In the genomic region with DNA sequence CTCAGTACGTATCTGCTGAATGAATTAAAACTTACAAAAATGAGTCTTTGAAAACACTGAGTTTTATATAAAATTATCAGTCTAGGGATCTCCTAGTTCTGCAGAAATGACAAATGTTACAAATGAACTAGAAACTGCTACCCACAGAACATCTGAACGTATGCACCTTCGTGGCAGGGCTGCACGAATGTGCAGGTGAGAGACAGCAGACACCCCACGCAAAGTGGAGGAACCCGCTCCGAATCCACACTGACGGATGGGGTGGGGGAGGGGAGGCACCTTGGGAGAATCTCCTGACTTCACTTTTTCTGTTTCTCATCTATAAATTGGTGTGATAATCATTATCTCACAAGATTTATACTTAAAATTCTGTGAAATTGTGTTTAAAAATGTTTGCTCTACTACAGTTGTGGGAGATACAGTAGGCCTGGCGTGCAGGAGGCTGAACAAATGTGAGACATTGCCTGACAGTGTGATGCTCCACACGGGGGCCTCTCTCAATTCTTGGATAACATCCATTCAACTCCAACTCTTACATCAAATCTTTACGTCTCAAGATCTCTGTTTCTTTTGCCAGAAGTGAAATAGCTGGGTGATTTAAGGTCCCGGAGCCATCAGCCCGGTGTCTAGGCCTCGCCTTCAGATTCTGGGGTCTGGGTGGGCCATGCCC, we compare ENCODE assay signal across 15 cellular contexts.
DNase-seq lines count a peak whose midpoint lies in the region; ATAC-seq and TF ChIP-seq lines count a peak whose summit lies in the region.
"Had no signal": no experiment of that assay in that cellular context is flagged by ENCODE, and none has a peak within 500 bp of the region (broad histone marks: within the 10 kb centered on the region; RNA-seq: fewer than 3 reads in every experiment).

No MANE protein-coding gene starts in this region.

- H4K20me1 ChIP-seq in neural progenitor cell (ENCODE audit: low read depth): no peaks in the 10 kb centered on the region

- TF ChIP-seq CTCF in left ventricle myocardium inferior (IDR thresholded peaks at IDR 0.05; ENCODE audit: borderline replicate concordance) (no peak), neural progenitor cell (IDR thresholded peaks at IDR 0.05) (no peak), GM13977 (IDR thresholded peaks at IDR 0.05; ENCODE audit: extremely low read depth, insufficient read depth, missing control alignments) (no peak)

- H3K4me1 Mint-ChIP-seq in neural progenitor cell: peaks cover 37% of the 10 kb centered on the region

- peaks cover 1% of the 10 kb centered on the region for H3K36me3 Mint-ChIP-seq in neural progenitor cell

- no peaks in the 10 kb centered on the region for H3K9me3 Mint-ChIP-seq in neural progenitor cell

- no peaks in the 10 kb centered on the region for H3K79me2 ChIP-seq in neural progenitor cell (ENCODE audit: low read depth)

- no peaks in the 10 kb centered on the region for H3K9me3 ChIP-seq in left ventricle myocardium inferior (replicated peaks)
- no peaks in the 10 kb centered on the region for H3K9me3 ChIP-seq in neural progenitor cell (ENCODE audit: low read depth)
- H3K9me3 ChIP-seq: pancreas, Peyer's patch had no signal

- peak overlapping the region; percentile 54 for H3K27ac ChIP-seq in left ventricle myocardium inferior (replicated peaks)
- H3K27ac ChIP-seq in cingulate gyrus (ENCODE audit: low read depth, low read length): peak overlapping the region; percentile 10
- no peak overlapping the region for H3K27ac ChIP-seq in neural progenitor cell
- H3K27ac ChIP-seq: foreskin keratinocyte, pancreas had no signal

- H3F3A ChIP-seq in neural progenitor cell (ENCODE audit: low read depth): no peaks in the 10 kb centered on the region

- DNase-seq in left ventricle myocardium inferior (no peak), Right ventricle myocardium inferior (ENCODE audit: missing footprints) (no peak), neural progenitor cell (ENCODE audit: low spot score) (no peak), amniotic stem cell (lab: John Stamatoyannopoulos, UW) (no peak), NCI-H187 treated with DMSO at 0.1 percent for 48 hours (lab: John Stamatoyannopoulos, UW) (no peak), GM13977 (ENCODE audit: low spot score) (no peak), NCI-H1092 (lab: John Stamatoyannopoulos, UW) (no peak)
- DNase-seq: activated CD4-positive, alpha-beta T cell treated with anti-CD3 and anti-CD28 coated beads, Interleukin-2, amount 50 U/mL, for 48 hours; DMS79 treated with DMSO at 0.1 percent for 48 hours; foreskin keratinocyte; NCI-H1436 treated with DMSO at 0.1 percent for 48 hours; Peyer's patch; stimulated activated naive CD4-positive, alpha-beta T cell had no signal

- H3K4me3 ChIP-seq in left ventricle myocardium inferior (no peak overlapping the region), neural progenitor cell (no peak overlapping the region)
- H3K4me3 ChIP-seq: pancreas, Peyer's patch had no signal

- no peak overlapping the region for H2AFZ ChIP-seq in neural progenitor cell (replicated peaks)

- H3K4me1 ChIP-seq in left ventricle myocardium inferior (peaks cover 18% of the 10 kb centered on the region), neural progenitor cell (peaks cover 16% of the 10 kb centered on the region)
- H3K4me1 ChIP-seq: foreskin keratinocyte, pancreas had no signal

- H3K27me3 Mint-ChIP-seq in neural progenitor cell (ENCODE audit: insufficient read depth, low read depth): peaks cover 2% of the 10 kb centered on the region

- no peaks in the 10 kb centered on the region for H3K27me3 ChIP-seq in left ventricle myocardium inferior (ENCODE audit: low read depth)
- H3K27me3 ChIP-seq in neural progenitor cell: no peaks in the 10 kb centered on the region
- H3K27me3 ChIP-seq: foreskin keratinocyte, pancreas, Peyer's patch had no signal

- intact Hi-C loops in left ventricle myocardium inferior (cut with micrococcal nuclease) (no loop called here), Right ventricle myocardium inferior (cut with DNase I) (no loop called here)

- H3K4me2 ChIP-seq in neural progenitor cell: no peak overlapping the region

- no peaks in the 10 kb centered on the region for H3K36me3 ChIP-seq in left ventricle myocardium inferior
- H3K36me3 ChIP-seq in neural progenitor cell: no peaks in the 10 kb centered on the region
- H3K36me3 ChIP-seq: pancreas had no signal

- no peak overlapping the region for H3K9ac ChIP-seq in neural progenitor cell

- H3K4me3 Mint-ChIP-seq in neural progenitor cell: no peak overlapping the region

- in situ Hi-C loops in GM13977 (cut with MboI; ENCODE audit: low pct_unique_long_range_greater_than_20kb, low sequenced_read_pairs, unreplicated experiment): no loop called here

- H3K27ac Mint-ChIP-seq in neural progenitor cell: peak overlapping the region; percentile 0

- ATAC-seq in Right ventricle myocardium inferior: no peak
- ATAC-seq: foreskin keratinocyte had no signal
